Comparison of ENCODE assay signal across 1 cellular context in the genomic region with DNA sequence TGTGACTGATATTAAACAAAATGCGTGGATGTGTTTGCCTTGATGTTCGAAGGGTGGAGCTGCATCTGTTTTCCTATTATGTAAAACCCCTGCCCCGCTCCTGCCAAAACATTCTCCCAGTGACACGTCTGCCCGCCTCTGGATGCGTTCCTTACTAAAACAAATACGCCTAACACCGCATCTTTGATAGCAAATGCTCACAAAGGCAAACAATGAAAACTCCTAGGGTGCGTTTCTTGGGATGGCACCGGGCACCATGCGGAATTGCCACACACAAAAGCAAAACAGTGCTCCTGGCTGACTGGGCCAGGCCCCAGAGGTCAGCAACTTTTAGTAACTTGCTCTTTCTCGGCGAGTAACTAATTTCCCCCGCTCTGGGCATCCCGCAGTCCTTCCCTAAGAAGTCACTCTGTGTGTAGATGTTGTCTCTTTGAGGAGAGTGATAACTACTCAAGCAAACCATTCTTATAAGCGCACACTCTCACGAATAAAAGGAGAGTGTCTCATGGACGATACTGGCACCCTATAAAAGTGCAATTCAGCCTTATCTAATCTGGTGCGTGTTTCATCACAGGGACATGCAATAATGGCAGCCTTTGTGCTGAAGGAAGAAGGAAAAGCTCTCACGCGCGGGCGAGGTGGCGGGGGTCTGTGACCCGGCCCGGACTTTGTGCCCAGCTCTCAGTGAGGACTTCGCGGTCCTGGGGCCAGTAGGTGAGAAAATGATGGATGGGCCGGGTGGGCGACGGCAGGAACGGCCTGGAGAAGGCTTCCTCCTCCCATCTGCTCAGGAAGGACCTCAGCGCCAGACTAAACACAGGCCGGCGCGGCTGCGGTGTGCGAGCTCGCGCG.
TF ChIP-seq lines count a peak whose summit lies in the region.

No MANE protein-coding gene starts in this region.

TF ChIP-seq in GM23338, 12 proteins besides CTCF, POLR2A, EP300 and RAD21 (continued from another document):
- TF ChIP-seq, protein P1, sequence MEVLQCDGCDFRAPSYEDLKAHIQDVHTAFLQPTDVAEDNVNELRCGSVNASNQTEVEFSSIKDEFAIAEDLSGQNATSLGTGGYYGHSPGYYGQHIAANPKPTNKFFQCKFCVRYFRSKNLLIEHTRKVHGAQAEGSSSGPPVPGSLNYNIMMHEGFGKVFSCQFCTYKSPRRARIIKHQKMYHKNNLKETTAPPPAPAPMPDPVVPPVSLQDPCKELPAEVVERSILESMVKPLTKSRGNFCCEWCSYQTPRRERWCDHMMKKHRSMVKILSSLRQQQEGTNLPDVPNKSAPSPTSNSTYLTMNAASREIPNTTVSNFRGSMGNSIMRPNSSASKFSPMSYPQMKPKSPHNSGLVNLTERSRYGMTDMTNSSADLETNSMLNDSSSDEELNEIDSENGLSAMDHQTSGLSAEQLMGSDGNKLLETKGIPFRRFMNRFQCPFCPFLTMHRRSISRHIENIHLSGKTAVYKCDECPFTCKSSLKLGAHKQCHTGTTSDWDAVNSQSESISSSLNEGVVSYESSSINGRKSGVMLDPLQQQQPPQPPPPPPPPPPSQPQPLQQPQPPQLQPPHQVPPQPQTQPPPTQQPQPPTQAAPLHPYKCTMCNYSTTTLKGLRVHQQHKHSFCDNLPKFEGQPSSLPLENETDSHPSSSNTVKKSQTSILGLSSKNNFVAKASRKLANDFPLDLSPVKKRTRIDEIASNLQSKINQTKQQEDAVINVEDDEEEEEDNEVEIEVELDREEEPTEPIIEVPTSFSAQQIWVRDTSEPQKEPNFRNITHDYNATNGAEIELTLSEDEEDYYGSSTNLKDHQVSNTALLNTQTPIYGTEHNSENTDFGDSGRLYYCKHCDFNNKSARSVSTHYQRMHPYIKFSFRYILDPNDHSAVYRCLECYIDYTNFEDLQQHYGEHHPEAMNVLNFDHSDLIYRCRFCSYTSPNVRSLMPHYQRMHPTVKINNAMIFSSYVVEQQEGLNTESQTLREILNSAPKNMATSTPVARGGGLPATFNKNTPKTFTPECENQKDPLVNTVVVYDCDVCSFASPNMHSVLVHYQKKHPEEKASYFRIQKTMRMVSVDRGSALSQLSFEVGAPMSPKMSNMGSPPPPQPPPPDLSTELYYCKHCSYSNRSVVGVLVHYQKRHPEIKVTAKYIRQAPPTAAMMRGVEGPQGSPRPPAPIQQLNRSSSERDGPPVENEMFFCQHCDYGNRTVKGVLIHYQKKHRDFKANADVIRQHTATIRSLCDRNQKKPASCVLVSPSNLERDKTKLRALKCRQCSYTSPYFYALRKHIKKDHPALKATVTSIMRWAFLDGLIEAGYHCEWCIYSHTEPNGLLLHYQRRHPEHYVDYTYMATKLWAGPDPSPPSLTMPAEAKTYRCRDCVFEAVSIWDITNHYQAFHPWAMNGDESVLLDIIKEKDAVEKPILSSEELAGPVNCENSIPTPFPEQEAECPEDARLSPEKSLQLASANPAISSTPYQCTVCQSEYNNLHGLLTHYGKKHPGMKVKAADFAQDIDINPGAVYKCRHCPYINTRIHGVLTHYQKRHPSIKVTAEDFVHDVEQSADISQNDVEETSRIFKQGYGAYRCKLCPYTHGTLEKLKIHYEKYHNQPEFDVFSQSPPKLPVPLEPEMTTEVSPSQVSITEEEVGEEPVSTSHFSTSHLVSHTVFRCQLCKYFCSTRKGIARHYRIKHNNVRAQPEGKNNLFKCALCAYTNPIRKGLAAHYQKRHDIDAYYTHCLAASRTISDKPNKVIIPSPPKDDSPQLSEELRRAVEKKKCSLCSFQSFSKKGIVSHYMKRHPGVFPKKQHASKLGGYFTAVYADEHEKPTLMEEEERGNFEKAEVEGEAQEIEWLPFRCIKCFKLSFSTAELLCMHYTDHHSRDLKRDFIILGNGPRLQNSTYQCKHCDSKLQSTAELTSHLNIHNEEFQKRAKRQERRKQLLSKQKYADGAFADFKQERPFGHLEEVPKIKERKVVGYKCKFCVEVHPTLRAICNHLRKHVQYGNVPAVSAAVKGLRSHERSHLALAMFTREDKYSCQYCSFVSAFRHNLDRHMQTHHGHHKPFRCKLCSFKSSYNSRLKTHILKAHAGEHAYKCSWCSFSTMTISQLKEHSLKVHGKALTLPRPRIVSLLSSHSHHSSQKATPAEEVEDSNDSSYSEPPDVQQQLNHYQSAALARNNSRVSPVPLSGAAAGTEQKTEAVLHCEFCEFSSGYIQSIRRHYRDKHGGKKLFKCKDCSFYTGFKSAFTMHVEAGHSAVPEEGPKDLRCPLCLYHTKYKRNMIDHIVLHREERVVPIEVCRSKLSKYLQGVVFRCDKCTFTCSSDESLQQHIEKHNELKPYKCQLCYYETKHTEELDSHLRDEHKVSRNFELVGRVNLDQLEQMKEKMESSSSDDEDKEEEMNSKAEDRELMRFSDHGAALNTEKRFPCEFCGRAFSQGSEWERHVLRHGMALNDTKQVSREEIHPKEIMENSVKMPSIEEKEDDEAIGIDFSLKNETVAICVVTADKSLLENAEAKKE (CRISPR knock-in tag; IDR thresholded peaks at IDR 0.05): no peak
- TF ChIP-seq, protein P2, sequence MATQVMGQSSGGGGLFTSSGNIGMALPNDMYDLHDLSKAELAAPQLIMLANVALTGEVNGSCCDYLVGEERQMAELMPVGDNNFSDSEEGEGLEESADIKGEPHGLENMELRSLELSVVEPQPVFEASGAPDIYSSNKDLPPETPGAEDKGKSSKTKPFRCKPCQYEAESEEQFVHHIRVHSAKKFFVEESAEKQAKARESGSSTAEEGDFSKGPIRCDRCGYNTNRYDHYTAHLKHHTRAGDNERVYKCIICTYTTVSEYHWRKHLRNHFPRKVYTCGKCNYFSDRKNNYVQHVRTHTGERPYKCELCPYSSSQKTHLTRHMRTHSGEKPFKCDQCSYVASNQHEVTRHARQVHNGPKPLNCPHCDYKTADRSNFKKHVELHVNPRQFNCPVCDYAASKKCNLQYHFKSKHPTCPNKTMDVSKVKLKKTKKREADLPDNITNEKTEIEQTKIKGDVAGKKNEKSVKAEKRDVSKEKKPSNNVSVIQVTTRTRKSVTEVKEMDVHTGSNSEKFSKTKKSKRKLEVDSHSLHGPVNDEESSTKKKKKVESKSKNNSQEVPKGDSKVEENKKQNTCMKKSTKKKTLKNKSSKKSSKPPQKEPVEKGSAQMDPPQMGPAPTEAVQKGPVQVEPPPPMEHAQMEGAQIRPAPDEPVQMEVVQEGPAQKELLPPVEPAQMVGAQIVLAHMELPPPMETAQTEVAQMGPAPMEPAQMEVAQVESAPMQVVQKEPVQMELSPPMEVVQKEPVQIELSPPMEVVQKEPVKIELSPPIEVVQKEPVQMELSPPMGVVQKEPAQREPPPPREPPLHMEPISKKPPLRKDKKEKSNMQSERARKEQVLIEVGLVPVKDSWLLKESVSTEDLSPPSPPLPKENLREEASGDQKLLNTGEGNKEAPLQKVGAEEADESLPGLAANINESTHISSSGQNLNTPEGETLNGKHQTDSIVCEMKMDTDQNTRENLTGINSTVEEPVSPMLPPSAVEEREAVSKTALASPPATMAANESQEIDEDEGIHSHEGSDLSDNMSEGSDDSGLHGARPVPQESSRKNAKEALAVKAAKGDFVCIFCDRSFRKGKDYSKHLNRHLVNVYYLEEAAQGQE (IDR thresholded peaks at IDR 0.05; ENCODE audit: unreplicated experiment): no peak
- no peak for TF ChIP-seq JUNB (IDR thresholded peaks at IDR 0.05; ENCODE audit: unreplicated experiment)
